ENCODE assay signal across 39 cellular contexts in genomic region chrX:23386260-23386659, GRCh38. TPM values are rescaled to one million over a fixed set of nuclear protein-coding genes. Genes with fewer than 3 reads are reported as not detected.
"Had no signal": no experiment of that assay in that cellular context is flagged by ENCODE, and none has a peak within 500 bp of the region (broad histone marks: within the 10 kb centered on the region; RNA-seq: fewer than 3 reads in every experiment).

No MANE protein-coding gene starts in this region.

- H3K36me3 ChIP-seq: adrenal gland, cardiac muscle cell had no signal

- H3K36me3 Mint-ChIP-seq: activated CD4-positive, alpha-beta memory T cell treated with anti-CD3 and anti-CD28 coated beads for 36 hours; activated naive CD4-positive, alpha-beta T cell treated with anti-CD3 and anti-CD28 coated beads, Interleukin-2, amount 50 U/mL, for 72 hours; activated naive CD8-positive, alpha-beta T cell treated with anti-CD3 and anti-CD28 coated beads for 36 hours; brain had no signal

- H3K9me3 ChIP-seq: adrenal gland had no signal

- H3K27me3 ChIP-seq: cardiac muscle cell had no signal

- H3K4me3 ChIP-seq: adrenal gland, cardiac muscle cell had no signal

- H3K9me3 Mint-ChIP-seq: activated B cell treated with CpG ODN at 0.5 μM for 24 hours; activated CD4-positive, alpha-beta memory T cell treated with anti-CD3 and anti-CD28 coated beads for 36 hours; activated CD4-positive, alpha-beta T cell treated with anti-CD3 and anti-CD28 coated beads, Interleukin-2, amount 10 ng/mL, durations not matched to agents 24 days and 14 days; activated CD8-positive, alpha-beta T cell treated with anti-CD3 and anti-CD28 coated beads for 36 hours; activated naive CD4-positive, alpha-beta T cell treated with anti-CD3 and anti-CD28 coated beads for 36 hours; activated naive CD4-positive, alpha-beta T cell treated with anti-CD3 and anti-CD28 coated beads, Interleukin-2, amount 50 U/mL, for 72 hours; activated naive CD8-positive, alpha-beta T cell treated with anti-CD3 and anti-CD28 coated beads for 36 hours; activated T-cell treated with anti-CD3 and anti-CD28 coated beads, Interleukin-2, amount 50 U/mL, for 4 hours; activated T-cell treated with anti-CD3 and anti-CD28 coated beads, Interleukin-2, amount 50 U/mL, for 72 hours; activated T-helper 1 cell treated with anti-CD3 and anti-CD28 coated beads, Interleukin-12 subunit alpha, Interleukin-12 subunit beta, Interleukin-2, Interleukin-4 antibody, amounts not matched to agents 30 ng/mL and 10 ng/mL and 1 ng/mL, durations not matched to agents 14 hours and 24 hours and 36 hours; activated T-helper 17 cell treated with anti-CD3 and anti-CD28 coated beads, Interleukin-2, amount 50 U/mL, for 72 hours; central memory CD8-positive, alpha-beta T cell; T-helper 1 cell treated with Interleukin-12 subunit alpha and Interleukin-12 subunit beta and Interleukin-4 antibody, amounts not matched to agents 30 μg/mL and 1 μg/mL, for 36 hours; T-helper 2 cell treated with Interferon-gamma antibody and Interleukin-4, amounts not matched to agents 5 μg/mL and 100 μg/mL, for 36 hours had no signal

- H3K4me1 ChIP-seq: adrenal gland had no signal

- DNase-seq: activated B cell treated with CpG ODN at 0.5 μM for 24 hours; activated CD4-positive, alpha-beta memory T cell treated with anti-CD3 and anti-CD28 coated beads for 36 hours; activated CD4-positive, alpha-beta T cell treated with anti-CD3 and anti-CD28 coated beads for 4 hours; activated CD4-positive, alpha-beta T cell treated with anti-CD3 and anti-CD28 coated beads, Interleukin-2, amount 10 ng/mL, durations not matched to agents 24 days and 14 days; activated CD4-positive, alpha-beta T cell treated with anti-CD3 and anti-CD28 coated beads, Interleukin-2, amount 50 U/mL, for 1 hour; activated CD4-positive, alpha-beta T cell treated with anti-CD3 and anti-CD28 coated beads, Interleukin-2, amount 50 U/mL, for 4 hours; activated CD4-positive, CD25-positive, alpha-beta regulatory T cell treated with anti-CD3 and anti-CD28 coated beads, Interleukin-2, amount 50 U/mL, for 72 hours; activated CD8-positive, alpha-beta memory T cell treated with anti-CD3 and anti-CD28 coated beads, Interleukin-2, amount 50 U/mL, for 4 hours; activated CD8-positive, alpha-beta T cell treated with anti-CD3 and anti-CD28 coated beads for 36 hours; activated effector memory CD4-positive, alpha-beta T cell treated with anti-CD3 and anti-CD28 coated beads, Interleukin-2, amount 50 U/mL, for 16 hours; activated gamma-delta T cell treated with Interleukin-2 at 50 U/mL for 16 hours; activated naive CD4-positive, alpha-beta T cell; activated naive CD4-positive, alpha-beta T cell treated with anti-CD3 and anti-CD28 coated beads for 36 hours; activated naive CD4-positive, alpha-beta T cell treated with anti-CD3 and anti-CD28 coated beads, Interleukin-2, amount 50 U/mL, for 16 hours; activated naive CD8-positive, alpha-beta T cell treated with anti-CD3 and anti-CD28 coated beads for 36 hours; activated T-cell treated with anti-CD3 and anti-CD28 coated beads for 4 hours; activated T-cell treated with anti-CD3 and anti-CD28 coated beads, Interleukin-2, amount 50 U/mL, for 1 hour; activated T-cell treated with anti-CD3 and anti-CD28 coated beads, Interleukin-2, amount 50 U/mL, for 4 hours; activated T-cell treated with anti-CD3 and anti-CD28 coated beads, Interleukin-2, amount 50 U/mL, for 72 hours; adrenal gland; amniotic stem cell; aorta; caudate nucleus; cerebellar nuclear complex; T-helper 1 cell; T-helper 2 cell; T-helper 9 cell had no signal

- ATAC-seq: activated CD8-positive, alpha-beta T cell treated with anti-CD3 and anti-CD28 coated beads for 36 hours; activated naive CD4-positive, alpha-beta T cell treated with anti-CD3 and anti-CD28 coated beads, Interleukin-2, amount 50 U/mL, for 72 hours; activated T-cell treated with anti-CD3 and anti-CD28 coated beads, Interleukin-2, amount 50 U/mL, for 4 hours; activated T-cell treated with anti-CD3 and anti-CD28 coated beads, Interleukin-2, amount 50 U/mL, for 72 hours; activated T-helper 17 cell treated with anti-CD3 and anti-CD28 coated beads, Interleukin-2, amount 50 U/mL, for 72 hours had no signal

- H3K4me3 Mint-ChIP-seq: activated B cell treated with CpG ODN at 0.5 μM for 24 hours; activated CD4-positive, alpha-beta memory T cell treated with anti-CD3 and anti-CD28 coated beads for 36 hours; activated CD4-positive, alpha-beta T cell treated with anti-CD3 and anti-CD28 coated beads, Interleukin-2, amount 10 ng/mL, durations not matched to agents 24 days and 14 days; activated CD8-positive, alpha-beta T cell treated with anti-CD3 and anti-CD28 coated beads for 36 hours; activated naive CD4-positive, alpha-beta T cell treated with anti-CD3 and anti-CD28 coated beads for 36 hours; activated naive CD8-positive, alpha-beta T cell treated with anti-CD3 and anti-CD28 coated beads for 36 hours; activated T-cell treated with anti-CD3 and anti-CD28 coated beads, Interleukin-2, amount 50 U/mL, for 4 hours; activated T-cell treated with anti-CD3 and anti-CD28 coated beads, Interleukin-2, amount 50 U/mL, for 72 hours; activated T-helper 1 cell treated with anti-CD3 and anti-CD28 coated beads, Interleukin-12 subunit alpha, Interleukin-12 subunit beta, Interleukin-2, Interleukin-4 antibody, amounts not matched to agents 30 ng/mL and 10 ng/mL and 1 ng/mL, durations not matched to agents 14 hours and 24 hours and 36 hours; activated T-helper 17 cell treated with anti-CD3 and anti-CD28 coated beads, Interleukin-2, amount 50 U/mL, for 72 hours; brain; central memory CD8-positive, alpha-beta T cell; T-helper 1 cell treated with Interleukin-12 subunit alpha and Interleukin-12 subunit beta and Interleukin-4 antibody, amounts not matched to agents 30 μg/mL and 1 μg/mL, for 36 hours; T-helper 2 cell treated with Interferon-gamma antibody and Interleukin-4, amounts not matched to agents 5 μg/mL and 100 μg/mL, for 36 hours had no signal

- H3K27ac Mint-ChIP-seq: activated B cell treated with CpG ODN at 0.5 μM for 24 hours; activated CD4-positive, alpha-beta memory T cell treated with anti-CD3 and anti-CD28 coated beads for 36 hours; activated CD4-positive, alpha-beta T cell treated with anti-CD3 and anti-CD28 coated beads, Interleukin-2, amount 10 ng/mL, durations not matched to agents 24 days and 14 days; activated CD8-positive, alpha-beta T cell treated with anti-CD3 and anti-CD28 coated beads for 36 hours; activated naive CD4-positive, alpha-beta T cell treated with anti-CD3 and anti-CD28 coated beads for 36 hours; activated naive CD4-positive, alpha-beta T cell treated with anti-CD3 and anti-CD28 coated beads, Interleukin-2, amount 50 U/mL, for 72 hours; activated naive CD8-positive, alpha-beta T cell treated with anti-CD3 and anti-CD28 coated beads for 36 hours; activated T-cell treated with anti-CD3 and anti-CD28 coated beads, Interleukin-2, amount 50 U/mL, for 72 hours; activated T-helper 1 cell treated with anti-CD3 and anti-CD28 coated beads, Interleukin-12 subunit alpha, Interleukin-12 subunit beta, Interleukin-2, Interleukin-4 antibody, amounts not matched to agents 30 ng/mL and 10 ng/mL and 1 ng/mL, durations not matched to agents 14 hours and 24 hours and 36 hours; activated T-helper 17 cell treated with anti-CD3 and anti-CD28 coated beads, Interleukin-2, amount 50 U/mL, for 72 hours; T-helper 1 cell treated with Interleukin-12 subunit alpha and Interleukin-12 subunit beta and Interleukin-4 antibody, amounts not matched to agents 30 μg/mL and 1 μg/mL, for 36 hours; T-helper 2 cell treated with Interferon-gamma antibody and Interleukin-4, amounts not matched to agents 5 μg/mL and 100 μg/mL, for 36 hours had no signal

- H3K4me1 Mint-ChIP-seq: activated T-helper 17 cell treated with anti-CD3 and anti-CD28 coated beads, Interleukin-2, amount 50 U/mL, for 72 hours; central memory CD8-positive, alpha-beta T cell had no signal

- H3K27ac ChIP-seq: adrenal gland, cardiac muscle cell, VCaP had no signal

- H3K27me3 Mint-ChIP-seq: central memory CD8-positive, alpha-beta T cell had no signal

- FAIRE-seq: bronchial epithelial cell, TTC549 had no signal

RNA-seq across cellular contexts. Expression of gene PTCHD1, which starts 51.6 kb away (rescaled TPM):
- total RNA-seq: activated CD4-positive, alpha-beta memory T cell treated with anti-CD3 and anti-CD28 coated beads for 36 hours; activated CD4-positive, alpha-beta T cell treated with anti-CD3 and anti-CD28 coated beads, Interleukin-2, amount 10 ng/mL, durations not matched to agents 24 days and 14 days; activated CD8-positive, alpha-beta memory T cell treated with anti-CD3 and anti-CD28 coated beads for 36 hours; activated CD8-positive, alpha-beta T cell treated with anti-CD3 and anti-CD28 coated beads for 36 hours; activated naive CD4-positive, alpha-beta T cell treated with anti-CD3 and anti-CD28 coated beads for 36 hours; activated naive CD4-positive, alpha-beta T cell treated with anti-CD3 and anti-CD28 coated beads, Interleukin-2, amount 50 U/mL, for 72 hours; activated naive CD8-positive, alpha-beta T cell treated with anti-CD3 and anti-CD28 coated beads for 36 hours; activated T-cell treated with anti-CD3 and anti-CD28 coated beads, Interleukin-2, amount 50 U/mL, for 4 hours; activated T-cell treated with anti-CD3 and anti-CD28 coated beads, Interleukin-2, amount 50 U/mL, for 72 hours; activated T-helper 1 cell treated with anti-CD3 and anti-CD28 coated beads, Interleukin-12 subunit alpha, Interleukin-12 subunit beta, Interleukin-2, Interleukin-4 antibody, amounts not matched to agents 30 ng/mL and 10 ng/mL and 1 ng/mL, durations not matched to agents 14 hours and 24 hours and 36 hours; bronchial epithelial cell had no signal
